9 cellular contexts compared by ENCODE assay signal in the genomic region with DNA sequence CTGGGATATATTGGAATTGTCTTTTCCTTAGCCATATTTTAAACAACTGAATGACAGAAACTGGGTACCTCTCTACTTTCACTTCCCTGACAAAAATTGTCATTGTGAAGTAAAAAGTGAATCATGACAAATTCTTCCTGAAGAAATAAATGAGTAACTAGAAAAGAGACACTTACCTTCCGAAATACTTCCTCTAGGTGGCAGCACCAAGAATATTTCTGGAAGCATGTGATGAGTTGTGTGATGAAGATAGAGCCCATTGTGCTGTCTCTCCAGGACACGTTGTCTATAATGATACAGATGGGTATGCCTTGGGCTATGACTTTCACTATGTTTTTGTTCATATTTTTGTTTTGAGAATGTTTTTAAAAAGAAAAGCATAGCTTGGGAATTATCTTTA. TPM values are rescaled to one million over a fixed set of nuclear protein-coding genes. Genes with fewer than 3 reads are reported as not detected.
A peak's percentile ranks its signal among the peaks of the same experiment; 100 is the strongest.
DNase-seq lines count a peak whose midpoint lies in the region; ATAC-seq and TF ChIP-seq lines count a peak whose summit lies in the region.
"Had no signal": no experiment of that assay in that cellular context is flagged by ENCODE, and none has a peak within 500 bp of the region (broad histone marks: within the 10 kb centered on the region; RNA-seq: fewer than 3 reads in every experiment).

No MANE protein-coding gene starts in this region.

- ATAC-seq in GM21515 (IDR thresholded peaks at IDR 0.05; ENCODE audit: unreplicated experiment) (peak; percentile 95), HG03575 (IDR thresholded peaks at IDR 0.05; ENCODE audit: extremely low read depth, insufficient number of reproducible peaks, low FRiP score, unreplicated experiment) (peak; percentile 72)

- peak; percentile 27 for DNase-seq in stimulated activated CD4-positive, alpha-beta T cell treated with anti-CD3 and anti-CD28 coated beads, Interleukin-15, amount 100 ng/mL, for 24 hours
- DNase-seq in stimulated activated CD4-positive, alpha-beta T cell treated with anti-CD3 and anti-CD28 coated beads, Interleukin-12 subunit alpha, Interleukin-12 subunit beta, amount 100 ng/mL, for 4 hours, result no peak
- peak; percentile 52 for DNase-seq in SKM-1 (lab: John Stamatoyannopoulos, UW; ENCODE audit: unreplicated experiment)
- peak; percentile 72 for DNase-seq in fibroblast of mammary gland (ENCODE audit: low read depth)
- peak; percentile 75 for DNase-seq in renal cortical epithelial cell (ENCODE audit: low read depth)
- no peak for DNase-seq in HK-2 (ENCODE audit: unreplicated experiment)

- peak; percentile 53 for TF ChIP-seq CTCF in fibroblast of mammary gland (conservative IDR thresholded peaks at IDR 0.05; ENCODE audit: control insufficient read depth, insufficient read depth, low read depth, low read length)

- no peak overlapping the region for H3K4me3 ChIP-seq in fibroblast of mammary gland (ENCODE audit: control insufficient read depth, low read depth, low read length)
- H3K4me3 ChIP-seq: SJSA1 had no signal

RNA-seq across cellular contexts. Expression of gene CASP4, which starts 21.5 kb away (rescaled TPM):
- total RNA-seq in renal cortical epithelial cell, result 150 and 201 TPM in 2 replicates

RNA-seq across cellular contexts. Expression of gene CASP12, which starts 48.6 kb away (rescaled TPM):
- not detected in 2 replicates for total RNA-seq in renal cortical epithelial cell
- total RNA-seq: SJSA1 had no signal

Comparison
In these comparisons a context has a peak if more than half of its experiments do, and no peak if none do; other contexts are left out.
1. DNase-seq: peak in stimulated activated CD4-positive, alpha-beta T cell treated with anti-CD3 and anti-CD28 coated beads, Interleukin-15, amount 100 ng/mL, for 24 hours (single experiment), SKM-1 (single experiment), fibroblast of mammary gland (single experiment) and renal cortical epithelial cell (single experiment); none in stimulated activated CD4-positive, alpha-beta T cell treated with anti-CD3 and anti-CD28 coated beads, Interleukin-12 subunit alpha, Interleukin-12 subunit beta, amount 100 ng/mL, for 4 hours (single experiment) and HK-2 (single experiment).